ENCODE assay signal across 13 cellular contexts in the genomic region with DNA sequence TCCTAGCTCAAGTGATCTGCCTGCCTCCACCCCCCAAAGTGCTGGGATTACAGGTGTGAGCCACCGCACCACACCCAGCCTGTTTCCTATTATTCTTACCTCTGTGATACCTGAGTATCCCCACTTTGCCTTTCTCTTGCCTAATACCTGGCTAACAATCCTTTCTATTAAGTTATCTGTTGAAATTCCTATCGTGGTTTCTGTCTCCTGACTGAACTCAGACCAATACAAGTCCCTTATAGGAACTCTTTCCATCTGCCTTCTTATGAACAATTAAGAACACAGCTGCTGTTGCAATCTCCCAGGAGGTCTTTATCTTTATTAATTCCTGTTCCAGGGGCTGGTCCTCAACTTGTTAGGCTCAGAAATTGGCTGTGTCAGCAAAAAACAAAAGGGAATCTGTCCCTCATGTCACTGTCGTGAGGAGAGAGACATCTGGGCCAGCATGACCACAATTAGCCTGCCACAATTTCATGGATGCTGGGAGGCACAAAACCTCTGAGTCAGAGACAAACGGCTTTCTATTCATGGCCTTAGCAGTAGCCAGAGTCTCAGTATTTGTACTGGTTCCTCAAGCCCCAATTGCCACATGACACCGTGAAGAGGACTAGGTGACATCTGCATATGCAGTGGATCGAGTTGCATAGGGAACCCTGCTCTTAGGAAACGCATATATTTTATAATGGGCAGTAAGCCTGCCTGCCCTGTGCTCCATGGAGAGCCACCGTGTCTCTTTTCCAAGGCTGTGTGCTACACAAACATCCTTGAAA. TPM values are rescaled to one million over a fixed set of nuclear protein-coding genes. Genes with fewer than 3 reads are reported as not detected.
DNase-seq lines count a peak whose midpoint lies in the region; ATAC-seq, FAIRE-seq and TF ChIP-seq lines count a peak whose summit lies in the region.
"Had no signal": no experiment of that assay in that cellular context is flagged by ENCODE, and none has a peak within 500 bp of the region (broad histone marks: within the 10 kb centered on the region; RNA-seq: fewer than 3 reads in every experiment).

No MANE protein-coding gene starts in this region.

- FAIRE-seq in A549 (lab: Jason Lieb, UNC) = no peak
- FAIRE-seq: GM12878 had no signal

- intact Hi-C loops in Right ventricle myocardium superior (cut with DNase I) = no loop called here

- POLR2A ChIA-PET in A549 (lab: Yijun Ruan, JAX) = no interaction called here

- no peak overlapping the region for H3K4me3 ChIP-seq in A549
- no peak overlapping the region for H3K4me3 ChIP-seq in adipocyte (ENCODE audit: low read length)
- no peak overlapping the region for H3K4me3 ChIP-seq in WERI-Rb-1 (ENCODE audit: low read depth, low read length)
- H3K4me3 ChIP-seq: BLaER1 treated with 17β-estradiol and CSF1 and Interleukin-3, amounts not matched to agents 10 nM and 100 nM; GM12878 had no signal

- TF ChIP-seq CTCF in A549 (IDR thresholded peaks at IDR 0.05) (no peak), WERI-Rb-1 (IDR thresholded peaks at IDR 0.05; ENCODE audit: low read depth, low read length) (no peak)

- H3K36me3 ChIP-seq in adipocyte (ENCODE audit: control insufficient read depth, insufficient read depth, low read length, severe bottlenecking) (no peaks in the 10 kb centered on the region), WERI-Rb-1 (no peaks in the 10 kb centered on the region)
- H3K36me3 ChIP-seq: BLaER1 treated with 17β-estradiol and CSF1 and Interleukin-3, amounts not matched to agents 10 nM and 100 nM had no signal

- H3K27me3 ChIP-seq in adipocyte (replicated peaks; ENCODE audit: control insufficient read depth, insufficient read depth, low read length) (no peaks in the 10 kb centered on the region), WERI-Rb-1 (ENCODE audit: insufficient read depth, low read depth, severe bottlenecking) (no peaks in the 10 kb centered on the region)
- H3K27me3 ChIP-seq: BLaER1 treated with 17β-estradiol and CSF1 and Interleukin-3, amounts not matched to agents 10 nM and 100 nM had no signal

- no peak overlapping the region for H3K9ac ChIP-seq in adipocyte (ENCODE audit: low read length)

- TF ChIP-seq POLR2A in A549 (IDR thresholded peaks at IDR 0.05; ENCODE audit: low read length) = no peak

- DNase-seq in A549 (ENCODE audit: low read depth in 1 of 2, low spot score in 1 of 2) (no peak), LHCN-M2 (ENCODE audit: low read depth) (peak; percentile 49), adipocyte (ENCODE audit: low read depth) (peak; percentile 30), iPS DF 19.7 (ENCODE audit: low read depth, low spot score) (peak; percentile 30), WERI-Rb-1 (no peak), Right ventricle myocardium superior (no peak), NCI-H2196 (lab: John Stamatoyannopoulos, UW; ENCODE audit: unreplicated experiment) (no peak)
- DNase-seq: activated CD4-positive, alpha-beta T cell treated with anti-CD3 and anti-CD28 coated beads, Interleukin-2, amount 50 U/mL, for 1 hour; activated naive CD4-positive, alpha-beta T cell treated with anti-CD3 and anti-CD28 coated beads, Interleukin-2, amount 10 ng/mL, durations not matched to agents 7 days and 5 days had no signal

- TF ChIP-seq RAD21 in A549 (conservative IDR thresholded peaks at IDR 0.05 in 1 of 2, IDR thresholded peaks at IDR 0.05 in 1 of 2) = no peak

- CTCF ChIA-PET in A549 (lab: Yijun Ruan, JAX) = no interaction called here

- H3K9me3 ChIP-seq in A549 (no peaks in the 10 kb centered on the region), adipocyte (ENCODE audit: control insufficient read depth, low read length) (no peaks in the 10 kb centered on the region), WERI-Rb-1 (ENCODE audit: severe bottlenecking) (no peaks in the 10 kb centered on the region)
- H3K9me3 ChIP-seq: BLaER1 treated with 17β-estradiol and CSF1 and Interleukin-3, amounts not matched to agents 10 nM and 100 nM had no signal

- 86% methylated on average over 8 of the region's 8 CpGs for WGBS in A549 (ENCODE audit: missing lambda C conversion rate)

- peaks cover 27% of the 10 kb centered on the region for H3K4me1 ChIP-seq in A549
- peaks cover 20% of the 10 kb centered on the region for H3K4me1 ChIP-seq in adipocyte (ENCODE audit: control insufficient read depth, insufficient read depth, low read length)

- H3K27ac ChIP-seq in A549 (no peak overlapping the region), WERI-Rb-1 (no peak overlapping the region)

- no peak for ATAC-seq in A549
- ATAC-seq in GM19035 (IDR thresholded peaks at IDR 0.05; ENCODE audit: unreplicated experiment) = no peak
- ATAC-seq in Right ventricle myocardium superior (ENCODE audit: poor library complexity) = no peak
- ATAC-seq: GM12878, Right ventricle myocardium inferior had no signal

- H3K4me2 ChIP-seq in A549 = no peak overlapping the region

- no peak for TF ChIP-seq EP300 in A549 (IDR thresholded peaks at IDR 0.05)

TF ChIP-seq in A549, 52 proteins besides CTCF, POLR2A, EP300 and RAD21:
- TF ChIP-seq FOXS1 (CRISPR knock-in tag; IDR thresholded peaks at IDR 0.05) = no peak
- TF ChIP-seq KDM1A (IDR thresholded peaks at IDR 0.05; ENCODE audit: low read depth) = no peak
- TF ChIP-seq PHF8 (IDR thresholded peaks at IDR 0.05; ENCODE audit: borderline replicate concordance, low read depth) = no peak
- TF ChIP-seq NR3C1 (IDR thresholded peaks at IDR 0.05) = no peak
- TF ChIP-seq MAFK (IDR thresholded peaks at IDR 0.05; ENCODE audit: partially characterized antibody) = peak; percentile 95
- TF ChIP-seq, protein P1, sequence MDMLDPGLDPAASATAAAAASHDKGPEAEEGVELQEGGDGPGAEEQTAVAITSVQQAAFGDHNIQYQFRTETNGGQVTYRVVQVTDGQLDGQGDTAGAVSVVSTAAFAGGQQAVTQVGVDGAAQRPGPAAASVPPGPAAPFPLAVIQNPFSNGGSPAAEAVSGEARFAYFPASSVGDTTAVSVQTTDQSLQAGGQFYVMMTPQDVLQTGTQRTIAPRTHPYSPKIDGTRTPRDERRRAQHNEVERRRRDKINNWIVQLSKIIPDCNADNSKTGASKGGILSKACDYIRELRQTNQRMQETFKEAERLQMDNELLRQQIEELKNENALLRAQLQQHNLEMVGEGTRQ (IDR thresholded peaks at IDR 0.05) = no peak
- TF ChIP-seq EHF (CRISPR knock-in tag; IDR thresholded peaks at IDR 0.05) = no peak
- no peak for TF ChIP-seq SREBF2 (IDR thresholded peaks at IDR 0.05)
TF ChIP-seq in A549: peak in this region for 1.

RNA-seq across cellular contexts. Expression of gene NUFIP1, which starts 58.2 kb away (rescaled TPM):
- polyA plus RNA-seq in A549 (2011; rRNA removed) (3.7 and 4.2 TPM in 2 replicates), A549 (2017; fragmentation: RNase III; extraction: RNeasy Plus Mini Kit Qiagen cat#74134 plus additional on column Dnase treatment) (6.3 to 6.5 TPM (median 6.5 TPM) in 3 replicates)
- 1.7 TPM in 2 replicates for polyA plus RNA-seq in A549 (2012; cell fraction: cytosol; rRNA removed)
- polyA plus RNA-seq in A549 (2012; cell fraction: nucleus; rRNA removed) = 3.2 and 3.3 TPM in 2 replicates
- polyA minus RNA-seq in A549 (2011; rRNA and poly(A)+ RNA removed) = 1.4 and 1.7 TPM in 2 replicates
- total RNA-seq in LHCN-M2 (2014; rRNA removed) (4.0 and 4.1 TPM in 2 replicates), Right ventricle myocardium superior (2.6 TPM)
- polyA plus RNA-seq in LHCN-M2 (2012) = 3.5 TPM

RNA-seq across cellular contexts. Expression of gene GPALPP1, which starts 58.2 kb away (rescaled TPM):
- polyA plus RNA-seq in A549 (2011; rRNA removed) (15.5 and 21.0 TPM in 2 replicates), A549 (2017; fragmentation: RNase III; extraction: RNeasy Plus Mini Kit Qiagen cat#74134 plus additional on column Dnase treatment) (13.3 to 13.5 TPM (median 13.4 TPM) in 3 replicates)
- polyA plus RNA-seq in A549 (2012; cell fraction: cytosol; rRNA removed) = 4.8 and 5.4 TPM in 2 replicates
- 6.6 and 11.8 TPM in 2 replicates for polyA plus RNA-seq in A549 (2012; cell fraction: nucleus; rRNA removed)
- polyA minus RNA-seq in A549 (2011; rRNA and poly(A)+ RNA removed) = 9.5 and 15.6 TPM in 2 replicates
- total RNA-seq in LHCN-M2 (2014; rRNA removed) (24.4 and 25.3 TPM in 2 replicates), Right ventricle myocardium superior (9.4 TPM)
- 10.6 TPM for polyA plus RNA-seq in LHCN-M2 (2012)

Comparison
In these comparisons a context has a peak if more than half of its experiments do, and no peak if none do; other contexts are left out.
1. DNase-seq: peak in LHCN-M2 (single experiment), adipocyte (single experiment) and iPS DF 19.7 (single experiment); none in A549 (0 of 2), WERI-Rb-1 (single experiment), Right ventricle myocardium superior (single experiment) and NCI-H2196 (single experiment).